ENCODE assay signal across 20 cellular contexts in genomic region chr1:7227654-7228053, GRCh38.
"Had no signal": no experiment of that assay in that cellular context is flagged by ENCODE, and none has a peak within 500 bp of the region (broad histone marks: within the 10 kb centered on the region; RNA-seq: fewer than 3 reads in every experiment).

No MANE protein-coding gene starts in this region.

- H3K9ac ChIP-seq: KMS-11, SK-N-SH had no signal

- H3K9me3 Mint-ChIP-seq: IgD-negative memory B cell had no signal

- H3K4me1 Mint-ChIP-seq: IgD-negative memory B cell had no signal

- H3K27ac ChIP-seq: KMS-11, RWPE1 had no signal

- H3K9me3 ChIP-seq: SK-N-SH had no signal

- DNase-seq: MV-4-11, NCI-H1048, NCI-H1105, NCI-H1417, NCI-H1436 treated with DMSO at 0.1 percent for 48 hours, NCI-H1694, NCI-H187 treated with DMSO at 0.1 percent for 48 hours, NCI-H2029 treated with DMSO at 0.1 percent for 48 hours, NCI-H2227 treated with DMSO at 0.1 percent for 48 hours, NCI-H524, NCI-H69, NCI-H774, PC-3, SHP77, SK-N-SH, SW 1271 had no signal

- H3K4me2 ChIP-seq: KMS-11, SK-N-SH had no signal

- H3K4me3 ChIP-seq: K562 had no signal

- H3K9me2 ChIP-seq: SK-N-SH had no signal

- H3K36me3 Mint-ChIP-seq: IgD-negative memory B cell had no signal

- H3K4me3 Mint-ChIP-seq: IgD-negative memory B cell had no signal
